In genomic region chr3:52834871-52835501, GRCh38 we compare ENCODE assay signal across 13 cellular contexts. TPM values are rescaled to one million over a fixed set of nuclear protein-coding genes. Genes with fewer than 3 reads are reported as not detected.
DNase-seq lines count a peak whose midpoint lies in the region; ATAC-seq and TF ChIP-seq lines count a peak whose summit lies in the region.
"Had no signal": no experiment of that assay in that cellular context is flagged by ENCODE, and none has a peak within 500 bp of the region (broad histone marks: within the 10 kb centered on the region; RNA-seq: fewer than 3 reads in every experiment).

Gene MUSTN1 (minus strand): TSS chr3:52835019. CDS start chr3:52834948, 71 bp downstream.

- peak; percentile 27 for DNase-seq in adipocyte (ENCODE audit: low read depth)
- DNase-seq in glutamatergic neuron: peak; percentile 57
- DNase-seq in amniotic stem cell (lab: John Stamatoyannopoulos, UW): no peak
- DNase-seq: activated T-cell treated with anti-CD3 and anti-CD28 coated beads for 4 hours; midbrain; PC-9; stimulated activated CD4-positive, alpha-beta T cell treated with anti-CD3 and anti-CD28 coated beads, Interleukin-15, amount 100 ng/mL, for 24 hours; stimulated activated naive CD4-positive, alpha-beta T cell treated with Interleukin-2 at 50 U/mL for 16 hours had no signal

- peaks cover 7% of the 10 kb centered on the region for H3K36me3 ChIP-seq in adipocyte (ENCODE audit: control insufficient read depth, insufficient read depth, low read length, severe bottlenecking)
- H3K36me3 ChIP-seq in neuron (ENCODE audit: insufficient read depth, low read length): no peaks in the 10 kb centered on the region
- H3K36me3 ChIP-seq in urinary bladder (ENCODE audit: insufficient read depth): no peaks in the 10 kb centered on the region

- no peak within 1 kb of the TSS for H2AFZ ChIP-seq in neuron (ENCODE audit: low read depth, low read length)
- H2AFZ ChIP-seq: PC-9 had no signal

- H3K27ac Mint-ChIP-seq in glutamatergic neuron (ENCODE audit: unreplicated experiment): peak within 1 kb of the TSS; percentile 71

- H3K4me1 ChIP-seq in adipocyte (ENCODE audit: control insufficient read depth, insufficient read depth, low read length): peaks cover 37% of the 10 kb centered on the region
- H3K4me1 ChIP-seq in neuron (ENCODE audit: insufficient read depth, low read length): peaks cover 27% of the 10 kb centered on the region
- H3K4me1 ChIP-seq in urinary bladder (ENCODE audit: insufficient read depth): no peaks in the 10 kb centered on the region

- H3K9me3 ChIP-seq in adipocyte (ENCODE audit: control insufficient read depth, low read length) (no peaks in the 10 kb centered on the region), neuron (ENCODE audit: low read length) (no peaks in the 10 kb centered on the region)

- peak within 1 kb of the TSS; percentile 73 for H3K4me3 Mint-ChIP-seq in glutamatergic neuron (ENCODE audit: unreplicated experiment)

- H3K27me3 Mint-ChIP-seq in glutamatergic neuron (ENCODE audit: unreplicated experiment): peaks cover 8% of the 10 kb centered on the region

- H3K4me3 ChIP-seq in adipocyte (ENCODE audit: low read length) (no peak within 1 kb of the TSS), neuron (ENCODE audit: low read length) (peak within 1 kb of the TSS; percentile 36), urinary bladder (ENCODE audit: low read depth, low read length) (peak within 1 kb of the TSS; percentile 4)
- H3K4me3 ChIP-seq: PC-9 had no signal

- ATAC-seq in HG02884 (IDR thresholded peaks at IDR 0.05; ENCODE audit: unreplicated experiment) (no peak), HG03378 (IDR thresholded peaks at IDR 0.05; ENCODE audit: unreplicated experiment) (no peak)

- H3K36me3 Mint-ChIP-seq in glutamatergic neuron (ENCODE audit: unreplicated experiment): no peaks in the 10 kb centered on the region

- H3K4me1 Mint-ChIP-seq in glutamatergic neuron (ENCODE audit: low read depth, unreplicated experiment): peaks cover 31% of the 10 kb centered on the region

- no peak within 1 kb of the TSS for H3K27ac ChIP-seq in urinary bladder (ENCODE audit: low read depth)
- H3K27ac ChIP-seq: PC-9 had no signal

- TF ChIP-seq CTCF in glutamatergic neuron (IDR thresholded peaks at IDR 0.05; ENCODE audit: partially characterized antibody, unreplicated experiment): no peak

- peaks cover 10% of the 10 kb centered on the region for H3K9me3 Mint-ChIP-seq in glutamatergic neuron (ENCODE audit: unreplicated experiment)

- H3K27me3 ChIP-seq in adipocyte (replicated peaks; ENCODE audit: control insufficient read depth, insufficient read depth, low read length) (no peaks in the 10 kb centered on the region), neuron (ENCODE audit: insufficient read depth, low read length) (no peaks in the 10 kb centered on the region)

- WGBS in urinary bladder: 27% methylated on average over 11 of the region's 11 CpGs

- no peak within 1 kb of the TSS for H3K9ac ChIP-seq in adipocyte (ENCODE audit: low read length)

RNA-seq across cellular contexts. Expression of gene MUSTN1, which starts in this region (rescaled TPM):
- total RNA-seq in glutamatergic neuron (ENCODE audit: unreplicated experiment) (3.5 TPM), urinary bladder (2.9 TPM)
- 44.5 TPM for polyA plus RNA-seq in urinary bladder
- total RNA-seq: HT-29, PC-9 had no signal
